In genomic region chr5:156912869-156913268, GRCh38 we compare ENCODE assay signal across 20 cellular contexts. TPM values are rescaled to one million over a fixed set of nuclear protein-coding genes. Genes with fewer than 3 reads are reported as not detected.
DNase-seq lines count a peak whose midpoint lies in the region; ATAC-seq and TF ChIP-seq lines count a peak whose summit lies in the region.
"Had no signal": no experiment of that assay in that cellular context is flagged by ENCODE, and none has a peak within 500 bp of the region (broad histone marks: within the 10 kb centered on the region; RNA-seq: fewer than 3 reads in every experiment).

No MANE protein-coding gene starts in this region.

- H3K4me3 ChIP-seq in HUES6 (ENCODE audit: low read depth, low read length) = no peak overlapping the region
- no peak overlapping the region for H3K4me3 ChIP-seq in mesendoderm (ENCODE audit: low read length)
- no peak overlapping the region for H3K4me3 ChIP-seq in heart right ventricle
- H3K4me3 ChIP-seq: Peyer's patch, psoas muscle, SK-N-MC, stomach had no signal

- peak overlapping the region; percentile 15 for H3K4me3 Mint-ChIP-seq in T-helper 2 cell treated with Interferon-gamma antibody and Interleukin-4, amounts not matched to agents 5 μg/mL and 100 μg/mL, for 36 hours
- no peak overlapping the region for H3K4me3 Mint-ChIP-seq in activated T-helper 2 cell treated with anti-CD3 and anti-CD28 coated beads, Interferon-gamma antibody, Interleukin-2, Interleukin-4, amounts not matched to agents 10 μg/mL and 5 μg/mL and 100 μg/mL, durations not matched to agents 14 hours and 24 hours and 36 hours (ENCODE audit: low read depth)

- H3K27me3 ChIP-seq in HUES6 (ENCODE audit: control insufficient read depth, insufficient read depth, low read length) = no peaks in the 10 kb centered on the region; the same call in 1 of the 2 replicates
- no peaks in the 10 kb centered on the region for H3K27me3 ChIP-seq in mesendoderm (ENCODE audit: insufficient read depth, low read length, poor library complexity)
- no peaks in the 10 kb centered on the region for H3K27me3 ChIP-seq in heart right ventricle
- H3K27me3 ChIP-seq: foreskin keratinocyte, Peyer's patch, stomach had no signal

- H3K4me1 ChIP-seq in HUES6 (ENCODE audit: control insufficient read depth, insufficient read depth, low read length) = peaks cover 36% of the 10 kb centered on the region
- peaks cover 9% of the 10 kb centered on the region for H3K4me1 ChIP-seq in mesendoderm (ENCODE audit: control insufficient read depth, low read depth, low read length)
- H3K4me1 ChIP-seq in heart right ventricle = peaks cover 0 to 16% (median 0%) of the 10 kb centered on the region in 9 donors
- H3K4me1 ChIP-seq: foreskin keratinocyte, Peyer's patch, psoas muscle, stomach had no signal

- H3K79me2 ChIP-seq in mesendoderm (ENCODE audit: control insufficient read depth, insufficient read depth, low read length) = no peaks in the 10 kb centered on the region

- no peaks in the 10 kb centered on the region for H3K27me3 Mint-ChIP-seq in T-helper 2 cell treated with Interferon-gamma antibody and Interleukin-4, amounts not matched to agents 5 μg/mL and 100 μg/mL, for 36 hours (ENCODE audit: low read depth)
- H3K27me3 Mint-ChIP-seq in activated T-helper 2 cell treated with anti-CD3 and anti-CD28 coated beads, Interferon-gamma antibody, Interleukin-2, Interleukin-4, amounts not matched to agents 10 μg/mL and 5 μg/mL and 100 μg/mL, durations not matched to agents 14 hours and 24 hours and 36 hours (ENCODE audit: low read depth) = no peaks in the 10 kb centered on the region

- intact Hi-C loops in activated T-helper 2 cell treated with anti-CD3 and anti-CD28 coated beads, Interferon-gamma antibody, Interleukin-2, Interleukin-4, amounts not matched to agents 10 μg/mL and 5 μg/mL and 100 μg/mL, durations not matched to agents 14 hours and 24 hours and 36 hours (cut with micrococcal nuclease) = no loop called here
- intact Hi-C loops in heart right ventricle (cut with DNase I) = no loop called here

- H3K9ac ChIP-seq in HUES6 (ENCODE audit: low read length) (peak overlapping the region; percentile 71), mesendoderm (ENCODE audit: low read length) (no peak overlapping the region)

- peaks cover 25% of the 10 kb centered on the region for H3K9me3 Mint-ChIP-seq in T-helper 2 cell treated with Interferon-gamma antibody and Interleukin-4, amounts not matched to agents 5 μg/mL and 100 μg/mL, for 36 hours
- peaks cover 18% of the 10 kb centered on the region for H3K9me3 Mint-ChIP-seq in activated T-helper 2 cell treated with anti-CD3 and anti-CD28 coated beads, Interferon-gamma antibody, Interleukin-2, Interleukin-4, amounts not matched to agents 10 μg/mL and 5 μg/mL and 100 μg/mL, durations not matched to agents 14 hours and 24 hours and 36 hours

- H3K36me3 ChIP-seq in HUES6 (ENCODE audit: control insufficient read depth, insufficient read depth, low read length) (no peaks in the 10 kb centered on the region), mesendoderm (ENCODE audit: control insufficient read depth, insufficient read depth, low read length) (no peaks in the 10 kb centered on the region), heart right ventricle (no peaks in the 10 kb centered on the region)
- H3K36me3 ChIP-seq: Peyer's patch, stomach had no signal

- no peak overlapping the region for H3K56ac ChIP-seq in mesendoderm (ENCODE audit: low read length)

- H4K5ac ChIP-seq in mesendoderm (ENCODE audit: low read length) = no peak overlapping the region

- no peak for TF ChIP-seq CTCF in heart right ventricle (IDR thresholded peaks at IDR 0.05)

- ATAC-seq in heart right ventricle (no peak), HG03354 (IDR thresholded peaks at IDR 0.05; ENCODE audit: poor library complexity, severe bottlenecking, unreplicated experiment) (no peak)
- ATAC-seq: foreskin keratinocyte, left ventricle myocardium superior, psoas muscle had no signal

- peaks cover 29% of the 10 kb centered on the region for H3K36me3 Mint-ChIP-seq in T-helper 2 cell treated with Interferon-gamma antibody and Interleukin-4, amounts not matched to agents 5 μg/mL and 100 μg/mL, for 36 hours (ENCODE audit: low read depth)
- peaks cover 38% of the 10 kb centered on the region for H3K36me3 Mint-ChIP-seq in activated T-helper 2 cell treated with anti-CD3 and anti-CD28 coated beads, Interferon-gamma antibody, Interleukin-2, Interleukin-4, amounts not matched to agents 10 μg/mL and 5 μg/mL and 100 μg/mL, durations not matched to agents 14 hours and 24 hours and 36 hours (ENCODE audit: low read depth)

- no peak overlapping the region for H4K8ac ChIP-seq in mesendoderm (ENCODE audit: low read depth, low read length)

- H3K4me2 ChIP-seq in mesendoderm (ENCODE audit: low read length) = no peak overlapping the region

- H3K79me1 ChIP-seq in mesendoderm (ENCODE audit: low read length) = no peaks in the 10 kb centered on the region

- peak overlapping the region; percentile 94 for H3K27ac Mint-ChIP-seq in T-helper 2 cell treated with Interferon-gamma antibody and Interleukin-4, amounts not matched to agents 5 μg/mL and 100 μg/mL, for 36 hours
- H3K27ac Mint-ChIP-seq in activated T-helper 2 cell treated with anti-CD3 and anti-CD28 coated beads, Interferon-gamma antibody, Interleukin-2, Interleukin-4, amounts not matched to agents 10 μg/mL and 5 μg/mL and 100 μg/mL, durations not matched to agents 14 hours and 24 hours and 36 hours = peak overlapping the region; percentile 83

- H3K27ac ChIP-seq in HUES6 (ENCODE audit: low read depth, low read length) (peak overlapping the region; percentile 85), mesendoderm (ENCODE audit: low read depth, low read length) (no peak overlapping the region), heart right ventricle (peak overlapping the region in 1 of 10 donors; percentile 58)
- H3K27ac ChIP-seq: foreskin keratinocyte, psoas muscle, SK-N-MC had no signal

- H3K4ac ChIP-seq in mesendoderm (ENCODE audit: low read depth, low read length) = no peak overlapping the region

- H3K4me1 Mint-ChIP-seq in T-helper 2 cell treated with Interferon-gamma antibody and Interleukin-4, amounts not matched to agents 5 μg/mL and 100 μg/mL, for 36 hours (ENCODE audit: low read depth) = peaks cover 36% of the 10 kb centered on the region
- peaks cover 34% of the 10 kb centered on the region for H3K4me1 Mint-ChIP-seq in activated T-helper 2 cell treated with anti-CD3 and anti-CD28 coated beads, Interferon-gamma antibody, Interleukin-2, Interleukin-4, amounts not matched to agents 10 μg/mL and 5 μg/mL and 100 μg/mL, durations not matched to agents 14 hours and 24 hours and 36 hours (ENCODE audit: low read depth)

- no peak overlapping the region for H2AK5ac ChIP-seq in mesendoderm (ENCODE audit: low read length)

- no peak for DNase-seq in T-helper 2 cell treated with Interferon-gamma antibody and Interleukin-4, amounts not matched to agents 5 μg/mL and 100 μg/mL, for 36 hours (ENCODE audit: low spot score)
- no peak for DNase-seq in T-helper 2 cell
- no peak for DNase-seq in activated T-helper 2 cell treated with anti-CD3 and anti-CD28 coated beads, Interferon-gamma antibody, Interleukin-2, Interleukin-4, amounts not matched to agents 10 μg/mL and 5 μg/mL and 100 μg/mL, durations not matched to agents 14 hours and 24 hours and 36 hours (ENCODE audit: low spot score)
- DNase-seq in mesendoderm = no peak
- DNase-seq in putamen (ENCODE audit: low spot score) = no peak
- no peak for DNase-seq in heart right ventricle
- DNase-seq: aorta; foreskin keratinocyte; Kasumi-1; left ventricle myocardium superior; NCI-H2171 treated with DMSO at 0.1 percent for 48 hours; NCI-H748 treated with DMSO at 0.1 percent for 48 hours; Peyer's patch; psoas muscle; stimulated activated CD4-positive, alpha-beta T cell treated with anti-CD3 and anti-CD28 coated beads, Interleukin-12 subunit alpha, Interleukin-12 subunit beta, amount 100 ng/mL, for 4 hours; stomach had no signal

- H2BK5ac ChIP-seq in mesendoderm (ENCODE audit: low read length) = no peak overlapping the region

- peak overlapping the region; percentile 54 for H2BK120ac ChIP-seq in mesendoderm (ENCODE audit: low read depth, low read length)

- WGBS in mesendoderm (ENCODE audit: extremely low coverage, insufficient coverage, low lambda C conversion rate) = no CpG with 5 or more reads among the region's 5 CpGs
- 85 to 86% methylated on average over 5 of the region's 5 CpGs for WGBS in heart right ventricle, 2 donors

- peak overlapping the region; percentile 68 for H3K18ac ChIP-seq in mesendoderm (ENCODE audit: low read length)

- no peak overlapping the region for H3K23ac ChIP-seq in mesendoderm (ENCODE audit: low read length)

- H3K9me3 ChIP-seq in HUES6 (ENCODE audit: control insufficient read depth, insufficient read depth, low read depth, low read length) = no peaks in the 10 kb centered on the region
- H3K9me3 ChIP-seq in heart right ventricle = peaks cover 0 to 4% (median 0%) of the 10 kb centered on the region in 11 donors
- H3K9me3 ChIP-seq: Peyer's patch, psoas muscle, stomach had no signal

- no peak overlapping the region for H2BK15ac ChIP-seq in mesendoderm (replicated peaks; ENCODE audit: low read depth)

RNA-seq across cellular contexts. Expression of gene TIMD4, which starts 50.2 kb away (rescaled TPM):
- 5.3 and 5.5 TPM in 2 replicates for total RNA-seq in activated T-helper 2 cell treated with anti-CD3 and anti-CD28 coated beads, Interferon-gamma antibody, Interleukin-2, Interleukin-4, amounts not matched to agents 10 μg/mL and 5 μg/mL and 100 μg/mL, durations not matched to agents 14 hours and 24 hours and 36 hours
- not detected for polyA plus RNA-seq in mesendoderm (2013, experiment 1 of 2)
- polyA plus RNA-seq in mesendoderm (2013, experiment 2 of 2) = not detected
- total RNA-seq in heart right ventricle = 1 to 10 TPM in 1 of 10 donors, under 1 TPM in 3, not detected in 6; 0.17 to 2.3 (median 0.26) TPM
- under 1 TPM in 1 of 2 donors, not detected in 1; 0.07 TPM for polyA plus RNA-seq in heart right ventricle
- total RNA-seq: A172, foreskin keratinocyte, left ventricle myocardium superior had no signal
- polyA plus RNA-seq: aorta, foreskin keratinocyte had no signal
